Comparison of ENCODE assay signal across 30 cellular contexts in the genomic region with DNA sequence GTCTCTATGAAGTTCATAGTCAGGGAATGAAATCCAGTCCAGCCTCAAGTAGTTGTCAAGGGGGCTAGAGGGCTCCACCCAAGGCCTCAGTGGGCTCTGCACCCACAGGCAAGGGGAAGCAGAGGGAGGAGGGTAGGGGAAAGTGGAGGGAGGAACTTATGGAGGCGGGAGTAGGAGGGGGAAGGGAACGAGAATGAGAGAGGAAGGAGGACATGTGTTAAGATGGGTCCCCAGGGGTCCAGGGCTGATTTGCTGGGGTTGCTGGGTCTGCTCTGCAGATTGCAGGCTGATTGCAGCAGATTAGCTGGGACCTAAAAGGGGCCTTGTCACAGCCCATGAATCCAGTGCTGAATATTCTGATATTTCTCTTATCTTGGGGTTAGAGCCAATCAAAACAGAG.
"Had no signal": no experiment of that assay in that cellular context is flagged by ENCODE, and none has a peak within 500 bp of the region (broad histone marks: within the 10 kb centered on the region; RNA-seq: fewer than 3 reads in every experiment).

No MANE protein-coding gene starts in this region.

- H3K4me3 Mint-ChIP-seq: activated CD8-positive, alpha-beta T cell treated with anti-CD3 and anti-CD28 coated beads for 36 hours; activated T-cell treated with anti-CD3 and anti-CD28 coated beads, Interleukin-2, amount 50 U/mL, for 4 hours; activated T-helper 17 cell treated with anti-CD3 and anti-CD28 coated beads, Interleukin-2, amount 50 U/mL, for 72 hours; immature natural killer cell; mesothelial cell of epicardium; naive B cell; stimulated activated effector memory CD8-positive, alpha-beta T cell treated with anti-CD3 and anti-CD28 coated beads, Interleukin-12 subunit alpha, Interleukin-12 subunit beta, amount 100 ng/mL, for 72 hours; stimulated activated naive CD8-positive, alpha-beta T cell treated with anti-CD3 and anti-CD28 coated beads, Interleukin-15, Interleukin-2, amounts not matched to agents 100 ng/mL and 50 ng/mL, for 24 hours; T-helper 17 cell had no signal

- H3K9me3 ChIP-seq: gastrocnemius medialis, pancreas, psoas muscle, sigmoid colon, thoracic aorta had no signal

- H3K4me1 ChIP-seq: gastrocnemius medialis, pancreas, psoas muscle, sigmoid colon had no signal

- H3K4me3 ChIP-seq: gastrocnemius medialis, hepatocyte, pancreas, psoas muscle, sigmoid colon, thoracic aorta had no signal

- H3K27ac Mint-ChIP-seq: activated CD8-positive, alpha-beta T cell treated with anti-CD3 and anti-CD28 coated beads for 36 hours; activated T-helper 17 cell treated with anti-CD3 and anti-CD28 coated beads, Interleukin-2, amount 50 U/mL, for 72 hours; immature natural killer cell; mesothelial cell of epicardium; naive B cell; stimulated activated effector memory CD8-positive, alpha-beta T cell treated with anti-CD3 and anti-CD28 coated beads, Interleukin-12 subunit alpha, Interleukin-12 subunit beta, amount 100 ng/mL, for 72 hours; stimulated activated naive CD8-positive, alpha-beta T cell treated with anti-CD3 and anti-CD28 coated beads, Interleukin-15, Interleukin-2, amounts not matched to agents 100 ng/mL and 50 ng/mL, for 24 hours; T-helper 17 cell had no signal

- H3K36me3 Mint-ChIP-seq: naive B cell; stimulated activated effector memory CD8-positive, alpha-beta T cell treated with anti-CD3 and anti-CD28 coated beads, Interleukin-12 subunit alpha, Interleukin-12 subunit beta, amount 100 ng/mL, for 72 hours had no signal

- ATAC-seq: activated CD8-positive, alpha-beta T cell treated with anti-CD3 and anti-CD28 coated beads for 36 hours; activated T-cell treated with anti-CD3 and anti-CD28 coated beads, Interleukin-2, amount 50 U/mL, for 4 hours; activated T-helper 17 cell treated with anti-CD3 and anti-CD28 coated beads, Interleukin-2, amount 50 U/mL, for 72 hours; gastrocnemius medialis; left colon; pancreas; psoas muscle; stimulated activated effector memory CD8-positive, alpha-beta T cell treated with anti-CD3 and anti-CD28 coated beads, Interleukin-12 subunit alpha, Interleukin-12 subunit beta, amount 100 ng/mL, for 72 hours; T-helper 17 cell had no signal

- H3K4me2 ChIP-seq: hepatocyte had no signal

- H3K9me3 Mint-ChIP-seq: activated T-cell treated with anti-CD3 and anti-CD28 coated beads, Interleukin-2, amount 50 U/mL, for 4 hours; activated T-helper 17 cell treated with anti-CD3 and anti-CD28 coated beads, Interleukin-2, amount 50 U/mL, for 72 hours; mesothelial cell of epicardium; stimulated activated effector memory CD8-positive, alpha-beta T cell treated with anti-CD3 and anti-CD28 coated beads, Interleukin-12 subunit alpha, Interleukin-12 subunit beta, amount 100 ng/mL, for 72 hours; stimulated activated naive CD8-positive, alpha-beta T cell treated with anti-CD3 and anti-CD28 coated beads, Interleukin-15, Interleukin-2, amounts not matched to agents 100 ng/mL and 50 ng/mL, for 24 hours had no signal

- H3K27me3 ChIP-seq: gastrocnemius medialis, hepatocyte, pancreas, sigmoid colon had no signal

- DNase-seq: activated CD4-positive, alpha-beta T cell treated with anti-CD3 and anti-CD28 coated beads for 1 hour; activated CD4-positive, alpha-beta T cell treated with anti-CD3 and anti-CD28 coated beads, Interleukin-2, amount 50 U/mL, for 1 hour; activated CD8-positive, alpha-beta T cell treated with anti-CD3 and anti-CD28 coated beads for 36 hours; activated gamma-delta T cell treated with Interleukin-2 at 50 U/mL for 16 hours; activated naive CD4-positive, alpha-beta T cell treated with anti-CD3 and anti-CD28 coated beads, Interleukin-2, amount 50 U/mL, for 16 hours; activated T-cell treated with anti-CD3 and anti-CD28 coated beads, Interleukin-2, amount 50 U/mL, for 4 hours; amygdala; dermis blood vessel endothelial cell; effector CD4-positive, alpha-beta T cell; gastrocnemius medialis; immature natural killer cell; kidney; left colon; mammary epithelial cell; naive B cell; nucleus accumbens; pancreas; psoas muscle; sigmoid colon; small intestine; stimulated activated CD4-positive, alpha-beta T cell treated with anti-CD3 and anti-CD28 coated beads, Interleukin-4, amount 100 ng/mL, for 24 hours; T-helper 17 cell; T1000; trophoblast cell had no signal

- H2AFZ ChIP-seq: hepatocyte had no signal

- H3K4me1 Mint-ChIP-seq: activated T-helper 17 cell treated with anti-CD3 and anti-CD28 coated beads, Interleukin-2, amount 50 U/mL, for 72 hours; immature natural killer cell; naive B cell; stimulated activated effector memory CD8-positive, alpha-beta T cell treated with anti-CD3 and anti-CD28 coated beads, Interleukin-12 subunit alpha, Interleukin-12 subunit beta, amount 100 ng/mL, for 72 hours had no signal

- H3K27ac ChIP-seq: gastrocnemius medialis, hepatocyte, pancreas, psoas muscle, sigmoid colon, thoracic aorta had no signal

- H3K36me3 ChIP-seq: gastrocnemius medialis, pancreas, sigmoid colon, thoracic aorta had no signal

- H3K79me2 ChIP-seq: hepatocyte had no signal
